Comparison of ENCODE assay signal across 9 cellular contexts in genomic region chr5:482021-482420, GRCh38.
"Had no signal": no experiment of that assay in that cellular context is flagged by ENCODE, and none has a peak within 500 bp of the region (broad histone marks: within the 10 kb centered on the region; RNA-seq: fewer than 3 reads in every experiment).

No MANE protein-coding gene starts in this region.

- H2AFZ ChIP-seq: GM23248 had no signal

- DNase-seq: GM23248, GOT3, H7, HFFc6, KBM-7 had no signal

- H3K4me3 ChIP-seq: GM23248, HAP-1 had no signal

- H3K4me1 ChIP-seq: HAP-1 had no signal

- H3K27ac ChIP-seq: GM23248, HL-60 had no signal

- ATAC-seq: HCT116, HepG2 had no signal

- H3K9me3 ChIP-seq: HAP-1 had no signal

- H3K9ac ChIP-seq: GM23248 had no signal
